Comparison of ENCODE assay signal across 15 cellular contexts in genomic region chr3:154992655-154993054, GRCh38.
DNase-seq lines count a peak whose midpoint lies in the region; ATAC-seq and TF ChIP-seq lines count a peak whose summit lies in the region.
"Had no signal": no experiment of that assay in that cellular context is flagged by ENCODE, and none has a peak within 500 bp of the region (broad histone marks: within the 10 kb centered on the region; RNA-seq: fewer than 3 reads in every experiment).

No MANE protein-coding gene starts in this region.

- no peaks in the 10 kb centered on the region; the same call in 1 of the 3 replicates for H3K9me3 Mint-ChIP-seq in GM23338
- H3K9me3 Mint-ChIP-seq in activated naive CD8-positive, alpha-beta T cell treated with anti-CD3 and anti-CD28 coated beads, Interleukin-2, amount 50 U/mL, for 24 hours = no peaks in the 10 kb centered on the region
- H3K9me3 Mint-ChIP-seq: CD4-positive, alpha-beta T cell; CD8-positive, alpha-beta T cell had no signal

- H4K20me1 ChIP-seq in DND-41 (ENCODE audit: insufficient read depth, low read length) (no peaks in the 10 kb centered on the region), GM23338 (replicated peaks; ENCODE audit: insufficient read depth) (no peaks in the 10 kb centered on the region)
- H4K20me1 ChIP-seq: BLaER1 treated with 17β-estradiol and CSF1 and Interleukin-3, amounts not matched to agents 10 nM and 100 nM had no signal

- H3K4me3 ChIP-seq in DND-41 (ENCODE audit: low read depth in 1 of 2, low read length in 2 of 2) = no peak overlapping the region
- no peak overlapping the region for H3K4me3 ChIP-seq in GM23338
- H3K4me3 ChIP-seq: BLaER1 treated with 17β-estradiol and CSF1 and Interleukin-3, amounts not matched to agents 10 nM and 100 nM had no signal

- DNase-seq in DND-41 = no peak
- DNase-seq in GM23338 (ENCODE audit: low spot score) = no peak
- no peak for DNase-seq in NCI-H2029 treated with DMSO at 0.1 percent for 48 hours (lab: John Stamatoyannopoulos, UW)
- DNase-seq in NCI-H526 (lab: John Stamatoyannopoulos, UW) = no peak
- DNase-seq in activated naive CD8-positive, alpha-beta T cell treated with anti-CD3 and anti-CD28 coated beads, Interleukin-2, amount 50 U/mL, for 24 hours = no peak
- DNase-seq: 8988T; AML-193; Caco-2; Calu3; CD4-positive, alpha-beta T cell; CD8-positive, alpha-beta T cell; DMS79 treated with DMSO at 0.1 percent for 48 hours; GF-D8 had no signal

- TF ChIP-seq CTCF in DND-41 (IDR thresholded peaks at IDR 0.05; ENCODE audit: borderline replicate concordance, extremely low read depth, low read length, poor library complexity, severe bottlenecking) = no peak
- TF ChIP-seq CTCF in GM23338 (conservative IDR thresholded peaks at IDR 0.05; ENCODE audit: low read depth in 2 of 2) = no peak

- no peak overlapping the region for H3K4me3 Mint-ChIP-seq in GM23338
- no peak overlapping the region for H3K4me3 Mint-ChIP-seq in activated naive CD8-positive, alpha-beta T cell treated with anti-CD3 and anti-CD28 coated beads, Interleukin-2, amount 50 U/mL, for 24 hours
- H3K4me3 Mint-ChIP-seq: B cell; CD4-positive, alpha-beta T cell; CD8-positive, alpha-beta T cell had no signal

- no peaks in the 10 kb centered on the region for H3K36me3 Mint-ChIP-seq in GM23338 (ENCODE audit: low read depth)
- H3K36me3 Mint-ChIP-seq in activated naive CD8-positive, alpha-beta T cell treated with anti-CD3 and anti-CD28 coated beads, Interleukin-2, amount 50 U/mL, for 24 hours (ENCODE audit: low read depth) = no peaks in the 10 kb centered on the region
- H3K36me3 Mint-ChIP-seq: CD8-positive, alpha-beta T cell had no signal

- no peaks in the 10 kb centered on the region for H3K9me3 ChIP-seq in DND-41 (ENCODE audit: insufficient read depth, low read length, severe bottlenecking)
- H3K9me3 ChIP-seq: Caco-2 had no signal

- H3K27me3 ChIP-seq in DND-41 (ENCODE audit: insufficient read depth, low read length, poor library complexity) = no peaks in the 10 kb centered on the region
- H3K27me3 ChIP-seq in GM23338 (ENCODE audit: insufficient read depth) = no peaks in the 10 kb centered on the region
- H3K27me3 ChIP-seq: BLaER1 treated with 17β-estradiol and CSF1 and Interleukin-3, amounts not matched to agents 10 nM and 100 nM had no signal

- H3K79me2 ChIP-seq in DND-41 (ENCODE audit: insufficient read depth, low read length) (no peaks in the 10 kb centered on the region), GM23338 (replicated peaks; ENCODE audit: insufficient read depth) (no peaks in the 10 kb centered on the region)

- H3K4me1 ChIP-seq in DND-41 (ENCODE audit: insufficient read depth, low read length) (no peaks in the 10 kb centered on the region), GM23338 (ENCODE audit: insufficient read depth) (peaks cover 33% of the 10 kb centered on the region)
- H3K4me1 ChIP-seq: BLaER1 treated with 17β-estradiol and CSF1 and Interleukin-3, amounts not matched to agents 10 nM and 100 nM; Caco-2 had no signal

- peak overlapping the region; percentile 25; the same call in 1 of the 2 replicates for H2AFZ ChIP-seq in DND-41 (ENCODE audit: low read depth, low read length)
- H2AFZ ChIP-seq in GM23338 = no peak overlapping the region

- no peaks in the 10 kb centered on the region for H3F3A ChIP-seq in GM23338 (replicated peaks; ENCODE audit: low read depth)

- peaks cover 5% of the 10 kb centered on the region; the same call in 1 of the 2 replicates for H3K9me2 ChIP-seq in GM23338 (ENCODE audit: insufficient read depth)

- H3K9ac ChIP-seq in DND-41 (ENCODE audit: low read depth, low read length) = no peak overlapping the region
- H3K9ac ChIP-seq: BLaER1 treated with 17β-estradiol and CSF1 and Interleukin-3, amounts not matched to agents 10 nM and 100 nM had no signal

- H3K36me3 ChIP-seq in DND-41 (ENCODE audit: insufficient read depth, low read length) (no peaks in the 10 kb centered on the region), GM23338 (ENCODE audit: insufficient read depth) (no peaks in the 10 kb centered on the region)
- H3K36me3 ChIP-seq: BLaER1 treated with 17β-estradiol and CSF1 and Interleukin-3, amounts not matched to agents 10 nM and 100 nM had no signal

- ATAC-seq in DND-41 (ENCODE audit: insufficient read depth, low read depth) (no peak), GM23338 (no peak)
- ATAC-seq in activated naive CD8-positive, alpha-beta T cell treated with anti-CD3 and anti-CD28 coated beads, Interleukin-2, amount 50 U/mL, for 24 hours = no peak
- ATAC-seq: CD8-positive, alpha-beta T cell had no signal

- peaks cover 28% of the 10 kb centered on the region for H3K4me1 Mint-ChIP-seq in GM23338
- H3K4me1 Mint-ChIP-seq in activated naive CD8-positive, alpha-beta T cell treated with anti-CD3 and anti-CD28 coated beads, Interleukin-2, amount 50 U/mL, for 24 hours = no peaks in the 10 kb centered on the region
- H3K4me1 Mint-ChIP-seq: B cell had no signal

- H3K4me2 ChIP-seq in DND-41 (ENCODE audit: insufficient read depth, low read length) (no peak overlapping the region), GM23338 (no peak overlapping the region; the same call in 1 of the 2 replicates)
- H3K4me2 ChIP-seq: BLaER1 treated with 17β-estradiol and CSF1 and Interleukin-3, amounts not matched to agents 10 nM and 100 nM had no signal

- H3K27me3 Mint-ChIP-seq in GM23338 (ENCODE audit: insufficient read depth, low read depth, poor library complexity) = peaks cover 2% of the 10 kb centered on the region
- no peaks in the 10 kb centered on the region for H3K27me3 Mint-ChIP-seq in activated naive CD8-positive, alpha-beta T cell treated with anti-CD3 and anti-CD28 coated beads, Interleukin-2, amount 50 U/mL, for 24 hours
- H3K27me3 Mint-ChIP-seq: B cell; CD4-positive, alpha-beta T cell had no signal

- H3K27ac Mint-ChIP-seq in GM23338 = peak overlapping the region; percentile 21; the same call in 1 of the 2 replicates
- H3K27ac Mint-ChIP-seq in activated naive CD8-positive, alpha-beta T cell treated with anti-CD3 and anti-CD28 coated beads, Interleukin-2, amount 50 U/mL, for 24 hours = no peak overlapping the region
- H3K27ac Mint-ChIP-seq: B cell; CD4-positive, alpha-beta T cell; CD8-positive, alpha-beta T cell had no signal

- H3K27ac ChIP-seq in DND-41 (ENCODE audit: low read length) = no peak overlapping the region
- no peak overlapping the region for H3K27ac ChIP-seq in GM23338 (ENCODE audit: low read depth)
- H3K27ac ChIP-seq: BLaER1 treated with 17β-estradiol and CSF1 and Interleukin-3, amounts not matched to agents 10 nM and 100 nM had no signal

TF ChIP-seq in GM23338, 12 proteins besides CTCF, POLR2A, EP300 and RAD21 (continues in another document):
- TF ChIP-seq, protein P1, sequence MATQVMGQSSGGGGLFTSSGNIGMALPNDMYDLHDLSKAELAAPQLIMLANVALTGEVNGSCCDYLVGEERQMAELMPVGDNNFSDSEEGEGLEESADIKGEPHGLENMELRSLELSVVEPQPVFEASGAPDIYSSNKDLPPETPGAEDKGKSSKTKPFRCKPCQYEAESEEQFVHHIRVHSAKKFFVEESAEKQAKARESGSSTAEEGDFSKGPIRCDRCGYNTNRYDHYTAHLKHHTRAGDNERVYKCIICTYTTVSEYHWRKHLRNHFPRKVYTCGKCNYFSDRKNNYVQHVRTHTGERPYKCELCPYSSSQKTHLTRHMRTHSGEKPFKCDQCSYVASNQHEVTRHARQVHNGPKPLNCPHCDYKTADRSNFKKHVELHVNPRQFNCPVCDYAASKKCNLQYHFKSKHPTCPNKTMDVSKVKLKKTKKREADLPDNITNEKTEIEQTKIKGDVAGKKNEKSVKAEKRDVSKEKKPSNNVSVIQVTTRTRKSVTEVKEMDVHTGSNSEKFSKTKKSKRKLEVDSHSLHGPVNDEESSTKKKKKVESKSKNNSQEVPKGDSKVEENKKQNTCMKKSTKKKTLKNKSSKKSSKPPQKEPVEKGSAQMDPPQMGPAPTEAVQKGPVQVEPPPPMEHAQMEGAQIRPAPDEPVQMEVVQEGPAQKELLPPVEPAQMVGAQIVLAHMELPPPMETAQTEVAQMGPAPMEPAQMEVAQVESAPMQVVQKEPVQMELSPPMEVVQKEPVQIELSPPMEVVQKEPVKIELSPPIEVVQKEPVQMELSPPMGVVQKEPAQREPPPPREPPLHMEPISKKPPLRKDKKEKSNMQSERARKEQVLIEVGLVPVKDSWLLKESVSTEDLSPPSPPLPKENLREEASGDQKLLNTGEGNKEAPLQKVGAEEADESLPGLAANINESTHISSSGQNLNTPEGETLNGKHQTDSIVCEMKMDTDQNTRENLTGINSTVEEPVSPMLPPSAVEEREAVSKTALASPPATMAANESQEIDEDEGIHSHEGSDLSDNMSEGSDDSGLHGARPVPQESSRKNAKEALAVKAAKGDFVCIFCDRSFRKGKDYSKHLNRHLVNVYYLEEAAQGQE (IDR thresholded peaks at IDR 0.05; ENCODE audit: unreplicated experiment) = no peak
- no peak for TF ChIP-seq JUNB (IDR thresholded peaks at IDR 0.05; ENCODE audit: unreplicated experiment)
